Comparison of ENCODE assay signal across 8 cellular contexts in genomic region chr5:17218353-17219005, GRCh38. TPM values are rescaled to one million over a fixed set of nuclear protein-coding genes. Genes with fewer than 3 reads are reported as not detected.
DNase-seq lines count a peak whose midpoint lies in the region; TF ChIP-seq lines count a peak whose summit lies in the region.

No MANE protein-coding gene starts in this region.

- H2BK15ac ChIP-seq in H9 (ENCODE audit: low read depth, low read length), result no peak overlapping the region

- no peak overlapping the region for H3K23ac ChIP-seq in H9 (ENCODE audit: insufficient read length, low read depth, low read length)

- no peaks in the 10 kb centered on the region for H3K9me3 Mint-ChIP-seq in H9

- DNase-seq in NCI-H1092 treated with DMSO at 0.1 percent for 48 hours (lab: John Stamatoyannopoulos, UW), result peak; percentile 62
- DNase-seq in NCI-H1092 (lab: John Stamatoyannopoulos, UW), result no peak
- no peak for DNase-seq in H9
- peak; percentile 69 for DNase-seq in NCI-H69 (lab: John Stamatoyannopoulos, UW)
- DNase-seq in coronary artery (ENCODE audit: low spot score), result peak; percentile 75
- peak; percentile 7 to 42 for DNase-seq in lung microvascular endothelial cell (ENCODE audit: low read depth in 2 of 2)
- DNase-seq in thyroid gland, result peak; percentile 26 to 35
- DNase-seq in Kasumi-1 (lab: John Stamatoyannopoulos, UW), result no peak

- no peaks in the 10 kb centered on the region for H3K27me3 Mint-ChIP-seq in H9 (ENCODE audit: low read depth)

- H3K9ac ChIP-seq in H9 (ENCODE audit: extremely low read depth, insufficient read length, low read length), result peak overlapping the region; percentile 91

- H3K4me3 ChIP-seq in coronary artery (peak overlapping the region; percentile 81), thyroid gland (replicated peaks in 1 of 3) (peak overlapping the region in 2 of 3 donors; percentile 57 to 59)

- no peak overlapping the region for H2AK5ac ChIP-seq in H9 (ENCODE audit: insufficient read length, low read length)

- no peak for TF ChIP-seq POLR2A in thyroid gland (IDR thresholded peaks at IDR 0.05)

- no peak overlapping the region for H3K56ac ChIP-seq in H9 (ENCODE audit: insufficient read length, low read depth, low read length)

- no peak overlapping the region for H3T11ph ChIP-seq in H9 (ENCODE audit: low read length)

- H3K4me2 ChIP-seq in H9 (ENCODE audit: insufficient read depth, insufficient read length, low read length), result peak overlapping the region; percentile 84

- H3K4me3 Mint-ChIP-seq in H9, result peak overlapping the region; percentile 88 to 94

- intact Hi-C loops in thyroid gland (cut with DNase I), result loop anchor here (10.0 kb wide), 1 partner anchor 1096 kb away; no protein-coding TSS in a partner anchor

- H2BK5ac ChIP-seq in H9 (ENCODE audit: insufficient read length, low read length), result no peak overlapping the region

- H4K20me1 ChIP-seq in H9 (ENCODE audit: control insufficient read depth, insufficient read depth, insufficient read length), result no peaks in the 10 kb centered on the region

- peak overlapping the region; percentile 84 for H3K18ac ChIP-seq in H9 (ENCODE audit: insufficient read length, low read depth, low read length)

- H2AFZ ChIP-seq in H9 (ENCODE audit: low read length), result no peak overlapping the region

- peak overlapping the region; percentile 83 for H3K14ac ChIP-seq in H9 (ENCODE audit: insufficient read depth, low read length)

- no peak overlapping the region for H4K8ac ChIP-seq in H9 (replicated peaks; ENCODE audit: insufficient read length, low read depth, low read length)

- H3K27ac Mint-ChIP-seq in H9, result peak overlapping the region in 2 of 3 experiments; percentile 95 to 98; a peak in 6 of 7 replicates

- H2BK12ac ChIP-seq in H9 (ENCODE audit: insufficient read length, low read depth, low read length), result no peak overlapping the region

- H3K27ac ChIP-seq in H9 (ENCODE audit: insufficient read length, low read depth, low read length), result no peak overlapping the region
- H3K27ac ChIP-seq in coronary artery, result peak overlapping the region; percentile 80 to 81
- H3K27ac ChIP-seq in thyroid gland, result peak overlapping the region in 2 of 3 donors; percentile 55 to 56

- WGBS in H9 (ENCODE audit: extremely low coverage, insufficient read length, low lambda C conversion rate), result no CpG with 5 or more reads among the region's 45 CpGs
- WGBS in thyroid gland, 2 donors, result 1 to 2% methylated on average over 24 to 45 of the region's 45 CpGs

- H3K23me2 ChIP-seq in H9 (ENCODE audit: insufficient read length, low read depth, low read length, poor library complexity, severe bottlenecking), result peaks cover 15% of the 10 kb centered on the region

- no peak overlapping the region for H2BK20ac ChIP-seq in H9 (ENCODE audit: low read depth, low read length, poor library complexity, severe bottlenecking)

- H3K36me3 ChIP-seq in thyroid gland, result no peaks in the 10 kb centered on the region

- H3K9me3 ChIP-seq in H9 (ENCODE audit: control insufficient read depth, low read depth, low read length), result no peaks in the 10 kb centered on the region
- no peaks in the 10 kb centered on the region for H3K9me3 ChIP-seq in thyroid gland

- H3K79me2 ChIP-seq in H9 (ENCODE audit: insufficient read depth, low read length), result peaks cover 35% of the 10 kb centered on the region; the same call in 1 of the 2 replicates

- peaks cover 10 to 32% (median 22%) of the 10 kb centered on the region in 3 experiments for H3K36me3 Mint-ChIP-seq in H9 (ENCODE audit: insufficient read depth in 1 of 3, low read depth in 3 of 3)

- H3K4ac ChIP-seq in H9 (ENCODE audit: low read depth, low read length), result no peak overlapping the region

- H2BK120ac ChIP-seq in H9 (ENCODE audit: low read depth, low read length, poor library complexity, severe bottlenecking), result no peak overlapping the region

- H4K5ac ChIP-seq in H9 (ENCODE audit: insufficient read length, low read depth, low read length), result no peak overlapping the region

- no peaks in the 10 kb centered on the region for H3K79me1 ChIP-seq in H9 (ENCODE audit: insufficient read depth, low read depth, low read length, poor library complexity, severe bottlenecking)

- no peak overlapping the region for H4K91ac ChIP-seq in H9 (ENCODE audit: insufficient read length, low read depth, low read length)

- H3K4me1 ChIP-seq in H9 (ENCODE audit: insufficient read depth, low read length) (peaks cover 13% of the 10 kb centered on the region; the same call in 1 of the 2 replicates), thyroid gland (peaks cover 0 to 6% of the 10 kb centered on the region in 2 donors)

- no peaks in the 10 kb centered on the region for H3K27me3 ChIP-seq in H9 (ENCODE audit: insufficient read depth, low read length)
- no peaks in the 10 kb centered on the region for H3K27me3 ChIP-seq in thyroid gland

- H3K4me1 Mint-ChIP-seq in H9, result peaks cover 60 to 67% of the 10 kb centered on the region in 2 experiments

- TF ChIP-seq CTCF in H9 (conservative IDR thresholded peaks at IDR 0.05) (no peak), coronary artery (IDR thresholded peaks at IDR 0.05) (no peak), thyroid gland (IDR thresholded peaks at IDR 0.05) (no peak)

RNA-seq across cellular contexts. Expression of gene BASP1, which starts 1.0 kb away (rescaled TPM):
- total RNA-seq in H9 (2021) (180 and 188 TPM in 2 replicates), lung microvascular endothelial cell (2.4 and 9.4 TPM in 2 replicates), thyroid gland (10 to 100 TPM; 10.1 to 29.6 (median 23.0) TPM)

Comparison
In these comparisons a context has a peak if more than half of its experiments do, and no peak if none do; other contexts are left out.
1. DNase-seq: peak in NCI-H1092 treated with DMSO at 0.1 percent for 48 hours (single experiment), NCI-H69 (single experiment), coronary artery (single experiment), lung microvascular endothelial cell (2 of 2) and thyroid gland (2 of 2); none in NCI-H1092 (single experiment), H9 (single experiment) and Kasumi-1 (0 of 2).